19 cellular contexts compared by ENCODE assay signal in genomic region chr10:3891396-3891795, GRCh38.
"Had no signal": no experiment of that assay in that cellular context is flagged by ENCODE, and none has a peak within 500 bp of the region (broad histone marks: within the 10 kb centered on the region; RNA-seq: fewer than 3 reads in every experiment).

No MANE protein-coding gene starts in this region.

- H3K27me3 ChIP-seq: body of pancreas, esophagus muscularis mucosa, right atrium auricular region, transverse colon had no signal

- H3K36me3 ChIP-seq: esophagus muscularis mucosa, left ventricle myocardium inferior, right atrium auricular region, transverse colon had no signal

- H3K36me3 Mint-ChIP-seq: activated naive CD4-positive, alpha-beta T cell treated with anti-CD3 and anti-CD28 coated beads, Interleukin-2, amount 50 U/mL, for 72 hours had no signal

- H3K27ac ChIP-seq: esophagus muscularis mucosa, left ventricle myocardium inferior, right atrium auricular region had no signal

- H3K4me3 ChIP-seq: body of pancreas, esophagus muscularis mucosa, left ventricle myocardium inferior, right atrium auricular region, skin epidermis, transverse colon had no signal

- DNase-seq: activated CD4-positive, alpha-beta T cell treated with anti-CD3 and anti-CD28 coated beads, Interleukin-2, amount 50 U/mL, for 48 hours; activated gamma-delta T cell; activated T-cell treated with anti-CD3 and anti-CD28 coated beads, Interleukin-2, amount 50 U/mL, for 48 hours; amniotic stem cell; body of pancreas; cerebellar nuclear complex; hypothalamus; left ventricle myocardium inferior; nucleus accumbens; stimulated activated CD4-positive, alpha-beta T cell treated with anti-CD3 and anti-CD28 coated beads, Interleukin-4, amount 100 ng/mL, for 4 hours; stimulated activated CD8-positive, alpha-beta memory T cell treated with anti-CD3 and anti-CD28 coated beads, Interleukin-4, amount 100 ng/mL, for 48 hours; stimulated activated naive CD8-positive, alpha-beta T cell treated with anti-CD3 and anti-CD28 coated beads, Interleukin-15, Interleukin-2, amounts not matched to agents 100 U/mL and 50 U/mL, for 24 hours; T-helper 9 cell; transverse colon had no signal

- H3K9me3 ChIP-seq: body of pancreas, esophagus muscularis mucosa, left ventricle myocardium inferior, right atrium auricular region, transverse colon had no signal

- H3K9me3 Mint-ChIP-seq: activated naive CD4-positive, alpha-beta T cell treated with anti-CD3 and anti-CD28 coated beads, Interleukin-2, amount 50 U/mL, for 72 hours; nephron had no signal

- H3K4me3 Mint-ChIP-seq: nephron had no signal

- ATAC-seq: activated naive CD4-positive, alpha-beta T cell treated with anti-CD3 and anti-CD28 coated beads, Interleukin-2, amount 50 U/mL, for 72 hours; body of pancreas; stimulated activated naive CD8-positive, alpha-beta T cell treated with anti-CD3 and anti-CD28 coated beads, Interleukin-15, Interleukin-2, amounts not matched to agents 100 U/mL and 50 U/mL, for 24 hours had no signal
